Comparison of ENCODE assay signal across 1 cellular context in the genomic region with DNA sequence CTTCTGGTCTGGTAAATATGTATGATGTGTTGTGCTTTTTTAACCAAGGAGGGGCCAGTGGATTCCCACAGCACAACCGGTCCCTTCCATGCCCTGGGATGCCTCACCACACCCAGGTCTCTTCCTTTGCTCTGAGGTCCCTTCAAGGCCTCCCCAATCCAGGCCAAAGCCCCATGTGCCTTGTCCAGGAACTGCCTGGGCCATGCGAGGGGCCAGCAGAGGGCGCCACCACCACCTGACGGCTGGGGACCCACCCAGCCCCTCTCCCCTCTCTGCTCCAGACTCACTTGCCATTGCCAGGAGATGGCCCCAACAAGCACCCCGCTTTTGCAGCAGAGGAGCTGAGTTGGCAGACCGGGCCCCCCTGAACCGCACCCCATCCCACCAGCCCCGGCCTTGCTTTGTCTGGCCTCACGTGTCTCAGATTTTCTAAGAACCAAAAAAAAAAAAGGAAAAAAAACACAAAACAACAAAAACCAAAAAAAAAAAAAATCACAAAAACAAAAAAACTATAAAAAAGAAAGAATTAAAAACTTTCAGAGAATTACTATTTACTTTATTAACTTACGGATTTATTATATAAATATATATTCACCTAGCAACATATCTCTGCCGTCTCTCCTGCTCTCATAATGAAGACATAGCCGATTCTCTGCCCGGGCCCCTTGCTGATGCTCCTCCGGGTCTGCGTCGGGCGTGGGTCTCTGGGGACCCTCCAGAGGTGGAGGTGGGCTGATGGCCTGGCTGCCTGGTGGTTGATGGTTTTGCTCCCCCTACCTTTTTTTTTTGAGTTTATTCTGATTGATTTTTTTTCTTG.
TF ChIP-seq lines count a peak whose summit lies in the region.

No MANE protein-coding gene starts in this region.

TF ChIP-seq in HEK293, 187 proteins besides CTCF, POLR2A, EP300 and RAD21 (continued from another document and continues in another):
- TF ChIP-seq ZNF488 (tag by site-specific recombination; IDR thresholded peaks at IDR 0.05), result no peak
- TF ChIP-seq KLF9 (tag by site-specific recombination; IDR thresholded peaks at IDR 0.05; ENCODE audit: low read depth), result peak; percentile 43; the same call in 1 of the 2 replicates
- TF ChIP-seq ZBTB7A (tag by site-specific recombination; IDR thresholded peaks at IDR 0.05; ENCODE audit: low read depth), result no peak
- TF ChIP-seq SCRT2 (tag by site-specific recombination; IDR thresholded peaks at IDR 0.05), result peak; percentile 32; the same call in 1 of the 2 replicates
- TF ChIP-seq ZNF416 (tag by site-specific recombination; IDR thresholded peaks at IDR 0.05), result no peak
- TF ChIP-seq GLIS1 (tag by site-specific recombination; IDR thresholded peaks at IDR 0.05), result peak; percentile 42
- TF ChIP-seq, protein P1, sequence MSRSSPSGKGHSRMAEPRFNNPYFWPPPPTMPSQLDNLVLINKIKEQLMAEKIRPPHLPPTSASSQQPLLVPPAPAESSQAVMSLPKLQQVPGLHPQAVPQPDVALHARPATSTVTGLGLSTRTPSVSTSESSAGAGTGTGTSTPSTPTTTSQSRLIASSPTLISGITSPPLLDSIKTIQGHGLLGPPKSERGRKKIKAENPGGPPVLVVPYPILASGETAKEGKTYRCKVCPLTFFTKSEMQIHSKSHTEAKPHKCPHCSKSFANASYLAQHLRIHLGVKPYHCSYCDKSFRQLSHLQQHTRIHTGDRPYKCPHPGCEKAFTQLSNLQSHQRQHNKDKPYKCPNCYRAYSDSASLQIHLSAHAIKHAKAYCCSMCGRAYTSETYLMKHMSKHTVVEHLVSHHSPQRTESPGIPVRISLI (tag by site-specific recombination; IDR thresholded peaks at IDR 0.05), result peak; percentile 99
- peak; percentile 91 for TF ChIP-seq PATZ1 (tag by site-specific recombination; IDR thresholded peaks at IDR 0.05)
- TF ChIP-seq ZNF596 (tag by site-specific recombination; IDR thresholded peaks at IDR 0.05), result 0 out of 2 replicates have a peak, but pooled peaks have one; percentile 34
- no peak for TF ChIP-seq ZNF48 (tag by site-specific recombination; IDR thresholded peaks at IDR 0.05)
- no peak for TF ChIP-seq BCL11A (tag by site-specific recombination; IDR thresholded peaks at IDR 0.05; ENCODE audit: low read depth)
- 0 out of 2 replicates have a peak, but pooled peaks have one; percentile 21 for TF ChIP-seq ZBTB8A (tag by site-specific recombination; IDR thresholded peaks at IDR 0.05)
- TF ChIP-seq SP7 (tag by site-specific recombination; IDR thresholded peaks at IDR 0.05), result peak; percentile 56; the same call in 1 of the 2 replicates
- peak; percentile 92 for TF ChIP-seq ZFP69B (tag by site-specific recombination; IDR thresholded peaks at IDR 0.05)
- TF ChIP-seq GLI4 (tag by site-specific recombination; IDR thresholded peaks at IDR 0.05), result no peak
- peak; percentile 79 for TF ChIP-seq KLF8 (tag by site-specific recombination; IDR thresholded peaks at IDR 0.05)
- TF ChIP-seq ZBTB17 (tag by site-specific recombination; IDR thresholded peaks at IDR 0.05), result peak; percentile 53
- TF ChIP-seq ZNF600 (tag by site-specific recombination; IDR thresholded peaks at IDR 0.05), result peak; percentile 51
- peak; percentile 37; the same call in 1 of the 2 replicates for TF ChIP-seq ZNF335 (tag by site-specific recombination; conservative IDR thresholded peaks at IDR 0.05)
- TF ChIP-seq SP2 (tag by site-specific recombination; IDR thresholded peaks at IDR 0.05), result no peak
- TF ChIP-seq ZBTB48 (tag by site-specific recombination; IDR thresholded peaks at IDR 0.05), result peak; percentile 72
- peak; percentile 44; the same call in 1 of the 2 replicates for TF ChIP-seq ZNF629 (tag by site-specific recombination; IDR thresholded peaks at IDR 0.05)
- TF ChIP-seq KLF1 (tag by site-specific recombination; IDR thresholded peaks at IDR 0.05), result peak; percentile 64
- TF ChIP-seq, protein P2, sequence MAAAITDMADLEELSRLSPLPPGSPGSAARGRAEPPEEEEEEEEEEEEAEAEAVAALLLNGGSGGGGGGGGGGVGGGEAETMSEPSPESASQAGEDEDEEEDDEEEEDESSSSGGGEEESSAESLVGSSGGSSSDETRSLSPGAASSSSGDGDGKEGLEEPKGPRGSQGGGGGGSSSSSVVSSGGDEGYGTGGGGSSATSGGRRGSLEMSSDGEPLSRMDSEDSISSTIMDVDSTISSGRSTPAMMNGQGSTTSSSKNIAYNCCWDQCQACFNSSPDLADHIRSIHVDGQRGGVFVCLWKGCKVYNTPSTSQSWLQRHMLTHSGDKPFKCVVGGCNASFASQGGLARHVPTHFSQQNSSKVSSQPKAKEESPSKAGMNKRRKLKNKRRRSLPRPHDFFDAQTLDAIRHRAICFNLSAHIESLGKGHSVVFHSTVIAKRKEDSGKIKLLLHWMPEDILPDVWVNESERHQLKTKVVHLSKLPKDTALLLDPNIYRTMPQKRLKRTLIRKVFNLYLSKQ (tag by site-specific recombination; IDR thresholded peaks at IDR 0.05; ENCODE audit: borderline replicate concordance), result no peak
- no peak for TF ChIP-seq ZNF658 (tag by site-specific recombination; IDR thresholded peaks at IDR 0.05)
- TF ChIP-seq, protein P3, sequence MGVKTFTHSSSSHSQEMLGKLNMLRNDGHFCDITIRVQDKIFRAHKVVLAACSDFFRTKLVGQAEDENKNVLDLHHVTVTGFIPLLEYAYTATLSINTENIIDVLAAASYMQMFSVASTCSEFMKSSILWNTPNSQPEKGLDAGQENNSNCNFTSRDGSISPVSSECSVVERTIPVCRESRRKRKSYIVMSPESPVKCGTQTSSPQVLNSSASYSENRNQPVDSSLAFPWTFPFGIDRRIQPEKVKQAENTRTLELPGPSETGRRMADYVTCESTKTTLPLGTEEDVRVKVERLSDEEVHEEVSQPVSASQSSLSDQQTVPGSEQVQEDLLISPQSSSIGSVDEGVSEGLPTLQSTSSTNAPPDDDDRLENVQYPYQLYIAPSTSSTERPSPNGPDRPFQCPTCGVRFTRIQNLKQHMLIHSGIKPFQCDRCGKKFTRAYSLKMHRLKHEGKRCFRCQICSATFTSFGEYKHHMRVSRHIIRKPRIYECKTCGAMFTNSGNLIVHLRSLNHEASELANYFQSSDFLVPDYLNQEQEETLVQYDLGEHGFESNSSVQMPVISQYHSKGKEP (tag by site-specific recombination; IDR thresholded peaks at IDR 0.05), result no peak
- peak; percentile 21; the same call in 1 of the 2 replicates for TF ChIP-seq ZEB2 (tag by site-specific recombination; IDR thresholded peaks at IDR 0.05)
- no peak for TF ChIP-seq ZNF585B (tag by site-specific recombination; IDR thresholded peaks at IDR 0.05)
- 0 out of 2 replicates have a peak, but pooled peaks have one; percentile 23 for TF ChIP-seq ZXDB (tag by site-specific recombination; IDR thresholded peaks at IDR 0.05)
- TF ChIP-seq KLF17 (tag by site-specific recombination; IDR thresholded peaks at IDR 0.05), result peak; percentile 80
- peak; percentile 22; the same call in 1 of the 2 replicates for TF ChIP-seq ZBTB11 (tag by site-specific recombination; conservative IDR thresholded peaks at IDR 0.05; ENCODE audit: low read depth)
- TF ChIP-seq YY1 (tag by site-specific recombination; IDR thresholded peaks at IDR 0.05), result no peak
- TF ChIP-seq ZNF530 (tag by site-specific recombination; IDR thresholded peaks at IDR 0.05; ENCODE audit: low read depth), result no peak
- no peak for TF ChIP-seq BCL6B (tag by site-specific recombination; IDR thresholded peaks at IDR 0.05)
- TF ChIP-seq ZNF544 (tag by site-specific recombination; IDR thresholded peaks at IDR 0.05), result no peak
- TF ChIP-seq ZNF660 (tag by site-specific recombination; IDR thresholded peaks at IDR 0.05), result peak; percentile 64; the same call in 1 of the 2 replicates
- TF ChIP-seq ZNF23 (tag by site-specific recombination; IDR thresholded peaks at IDR 0.05; ENCODE audit: borderline replicate concordance), result no peak
- 0 out of 2 replicates have a peak, but pooled peaks have one; percentile 51 for TF ChIP-seq IKZF3 (tag by site-specific recombination; IDR thresholded peaks at IDR 0.05)
- TF ChIP-seq, protein P4, sequence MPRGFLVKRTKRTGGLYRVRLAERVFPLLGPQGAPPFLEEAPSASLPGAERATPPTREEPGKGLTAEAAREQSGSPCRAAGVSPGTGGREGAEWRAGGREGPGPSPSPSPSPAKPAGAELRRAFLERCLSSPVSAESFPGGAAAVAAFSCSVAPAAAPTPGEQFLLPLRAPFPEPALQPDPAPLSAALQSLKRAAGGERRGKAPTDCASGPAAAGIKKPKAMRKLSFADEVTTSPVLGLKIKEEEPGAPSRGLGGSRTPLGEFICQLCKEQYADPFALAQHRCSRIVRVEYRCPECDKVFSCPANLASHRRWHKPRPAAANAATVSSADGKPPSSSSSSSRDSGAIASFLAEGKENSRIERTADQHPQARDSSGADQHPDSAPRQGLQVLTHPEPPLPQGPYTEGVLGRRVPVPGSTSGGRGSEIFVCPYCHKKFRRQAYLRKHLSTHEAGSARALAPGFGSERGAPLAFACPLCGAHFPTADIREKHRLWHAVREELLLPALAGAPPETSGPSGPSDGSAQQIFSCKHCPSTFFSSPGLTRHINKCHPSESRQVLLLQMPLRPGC (tag by site-specific recombination; IDR thresholded peaks at IDR 0.05), result no peak
- peak; percentile 42; the same call in 1 of the 2 replicates for TF ChIP-seq ZNF2 (tag by site-specific recombination; IDR thresholded peaks at IDR 0.05)
- TF ChIP-seq ZNF561 (tag by site-specific recombination; IDR thresholded peaks at IDR 0.05; ENCODE audit: borderline replicate concordance), result no peak
- no peak for TF ChIP-seq ZNF549 (tag by site-specific recombination; IDR thresholded peaks at IDR 0.05)
- peak; percentile 56 for TF ChIP-seq ZNF654 (tag by site-specific recombination; IDR thresholded peaks at IDR 0.05; ENCODE audit: low read depth)
- no peak for TF ChIP-seq ZNF580 (tag by site-specific recombination; IDR thresholded peaks at IDR 0.05)
- TF ChIP-seq ZNF501 (tag by site-specific recombination; IDR thresholded peaks at IDR 0.05), result peak; percentile 61; the same call in 1 of the 2 replicates
